ENCODE assay signal across 9 cellular contexts in the genomic region with DNA sequence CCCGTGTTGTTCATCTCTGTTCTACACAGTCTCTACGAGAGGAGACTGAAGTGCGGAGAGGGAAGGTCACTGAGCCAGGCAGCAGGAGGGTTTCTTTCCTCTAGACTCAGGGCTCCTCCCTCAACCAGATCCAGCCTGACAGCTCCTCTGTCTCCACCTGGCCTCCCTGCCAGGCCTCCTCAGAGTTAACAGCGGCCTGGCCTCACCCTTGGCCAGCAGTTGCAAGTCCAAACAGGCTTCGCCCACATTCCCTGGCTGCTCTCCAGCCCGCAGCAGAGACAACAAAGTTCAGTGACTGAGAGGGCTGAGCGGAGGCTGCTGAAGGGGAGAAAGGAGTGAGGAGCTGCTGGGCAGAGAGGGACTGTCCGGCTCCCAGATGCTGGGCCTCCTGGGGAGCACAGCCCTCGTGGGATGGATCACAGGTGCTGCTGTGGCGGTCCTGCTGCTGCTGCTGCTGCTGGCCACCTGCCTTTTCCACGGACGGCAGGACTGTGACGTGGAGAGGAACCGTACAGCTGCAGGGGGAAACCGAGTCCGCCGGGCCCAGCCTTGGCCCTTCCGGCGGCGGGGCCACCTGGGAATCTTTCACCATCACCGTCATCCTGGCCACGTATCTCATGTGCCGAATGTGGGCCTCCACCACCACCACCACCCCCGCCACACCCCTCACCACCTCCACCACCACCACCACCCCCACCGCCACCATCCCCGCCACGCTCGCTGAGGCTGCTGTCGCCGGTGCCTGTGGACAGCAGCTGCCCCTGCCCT. TPM values are rescaled to one million over a fixed set of nuclear protein-coding genes. Genes with fewer than 3 reads are reported as not detected.
DNase-seq lines count a peak whose midpoint lies in the region; ATAC-seq and TF ChIP-seq lines count a peak whose summit lies in the region.
"Had no signal": no experiment of that assay in that cellular context is flagged by ENCODE, and none has a peak within 500 bp of the region (broad histone marks: within the 10 kb centered on the region; RNA-seq: fewer than 3 reads in every experiment).

A gene (plus strand): TSS at position 291 of the 768 bp plus-strand sequence. CDS start 86 bp downstream, at position 377.

- peak within 1 kb of the TSS; percentile 88 for H3K27ac ChIP-seq in duodenal mucosa (ENCODE audit: low read depth, low read length)

- DNase-seq in COR-L47 (lab: John Stamatoyannopoulos, UW) (peak; percentile 81), NCI-H460 (ENCODE audit: extremely low read depth, low read depth) (peak; percentile 87), mesothelial cell of epicardium (ENCODE audit: low spot score in 2 of 2, unreplicated experiment in 2 of 2) (peak in 1 of 2 experiments; percentile 65)
- no peak for DNase-seq in stimulated activated naive B cell treated with anti-CD40 and anti-IgM and Interleukin-4, amounts not matched to agents 10 μg/mL and 1 μg/mL and 100 μg/mL, for 72 hours
- DNase-seq in activated CD8-positive, alpha-beta memory T cell treated with anti-CD3 and anti-CD28 coated beads, Interleukin-2, amount 50 U/mL, for 4 hours, result no peak

- ATAC-seq in activated T-helper 17 cell treated with anti-CD3 and anti-CD28 coated beads, Interleukin-2, amount 50 U/mL, for 72 hours (replicated peaks), result no peak
- ATAC-seq in stimulated activated naive B cell treated with anti-CD40 and anti-IgM and Interleukin-4, amounts not matched to agents 10 μg/mL and 1 μg/mL and 100 μg/mL, for 72 hours (replicated peaks), result no peak
- no peak for ATAC-seq in GM19467 (IDR thresholded peaks at IDR 0.05; ENCODE audit: unreplicated experiment)

- peak within 1 kb of the TSS; percentile 96 for H3K27ac Mint-ChIP-seq in mesothelial cell of epicardium
- H3K27ac Mint-ChIP-seq in activated T-helper 17 cell treated with anti-CD3 and anti-CD28 coated beads, Interleukin-2, amount 50 U/mL, for 72 hours, result no peak within 1 kb of the TSS
- H3K27ac Mint-ChIP-seq in stimulated activated naive B cell treated with anti-CD40 and anti-IgM and Interleukin-4, amounts not matched to agents 10 μg/mL and 1 μg/mL and 100 μg/mL, for 72 hours, result no peak within 1 kb of the TSS
- H3K27ac Mint-ChIP-seq: dendritic cell treated with granulocyte-macrophage colony-stimulating factor and Interleukin-4, amounts not matched to agents 40 ng/mL and 50 ng/mL, for 4 days had no signal

- peaks cover 64 to 65% of the 10 kb centered on the region in 2 donors for H3K4me1 ChIP-seq in duodenal mucosa (ENCODE audit: control insufficient read depth in 1 of 2, insufficient read depth in 2 of 2, low read length in 2 of 2)

- peak within 1 kb of the TSS; percentile 10 to 33 for H3K9ac ChIP-seq in duodenal mucosa (ENCODE audit: low read depth in 1 of 2, low read length in 2 of 2)

- peaks cover 62% of the 10 kb centered on the region for H3K4me1 Mint-ChIP-seq in mesothelial cell of epicardium
- H3K4me1 Mint-ChIP-seq in activated T-helper 17 cell treated with anti-CD3 and anti-CD28 coated beads, Interleukin-2, amount 50 U/mL, for 72 hours, result peaks cover 27% of the 10 kb centered on the region
- H3K4me1 Mint-ChIP-seq in stimulated activated naive B cell treated with anti-CD40 and anti-IgM and Interleukin-4, amounts not matched to agents 10 μg/mL and 1 μg/mL and 100 μg/mL, for 72 hours, result peaks cover 10 to 19% of the 10 kb centered on the region in 2 donors

- H3K4me3 ChIP-seq in duodenal mucosa (ENCODE audit: low read depth in 1 of 2, low read length in 2 of 2), result peak within 1 kb of the TSS; percentile 43 to 55

- no peak within 1 kb of the TSS for H3K4me3 Mint-ChIP-seq in mesothelial cell of epicardium
- no peak within 1 kb of the TSS for H3K4me3 Mint-ChIP-seq in activated T-helper 17 cell treated with anti-CD3 and anti-CD28 coated beads, Interleukin-2, amount 50 U/mL, for 72 hours
- no peak within 1 kb of the TSS for H3K4me3 Mint-ChIP-seq in stimulated activated naive B cell treated with anti-CD40 and anti-IgM and Interleukin-4, amounts not matched to agents 10 μg/mL and 1 μg/mL and 100 μg/mL, for 72 hours
- H3K4me3 Mint-ChIP-seq: dendritic cell treated with granulocyte-macrophage colony-stimulating factor and Interleukin-4, amounts not matched to agents 40 ng/mL and 50 ng/mL, for 4 days had no signal

- H3K36me3 Mint-ChIP-seq in mesothelial cell of epicardium, result no peaks in the 10 kb centered on the region
- no peaks in the 10 kb centered on the region for H3K36me3 Mint-ChIP-seq in activated T-helper 17 cell treated with anti-CD3 and anti-CD28 coated beads, Interleukin-2, amount 50 U/mL, for 72 hours (ENCODE audit: low read depth)
- H3K36me3 Mint-ChIP-seq in stimulated activated naive B cell treated with anti-CD40 and anti-IgM and Interleukin-4, amounts not matched to agents 10 μg/mL and 1 μg/mL and 100 μg/mL, for 72 hours, result no peaks in the 10 kb centered on the region

- H3K27me3 ChIP-seq in duodenal mucosa (ENCODE audit: control insufficient read depth in 1 of 2, insufficient read depth in 2 of 2, low read length in 2 of 2), result no peaks in the 10 kb centered on the region

- no peak for TF ChIP-seq CTCF in mesothelial cell of epicardium (IDR thresholded peaks at IDR 0.05; ENCODE audit: unreplicated experiment)

- no peaks in the 10 kb centered on the region for H3K9me3 ChIP-seq in duodenal mucosa (ENCODE audit: control insufficient read depth in 1 of 2, low read length in 2 of 2)

- peaks cover 12% of the 10 kb centered on the region for H3K27me3 Mint-ChIP-seq in mesothelial cell of epicardium (ENCODE audit: low read depth)
- no peaks in the 10 kb centered on the region for H3K27me3 Mint-ChIP-seq in activated T-helper 17 cell treated with anti-CD3 and anti-CD28 coated beads, Interleukin-2, amount 50 U/mL, for 72 hours
- peaks cover 33 to 47% of the 10 kb centered on the region in 2 donors for H3K27me3 Mint-ChIP-seq in stimulated activated naive B cell treated with anti-CD40 and anti-IgM and Interleukin-4, amounts not matched to agents 10 μg/mL and 1 μg/mL and 100 μg/mL, for 72 hours

- H3K36me3 ChIP-seq in duodenal mucosa (ENCODE audit: control insufficient read depth in 1 of 2, insufficient read depth in 2 of 2, low read length in 2 of 2), result no peaks in the 10 kb centered on the region

- H3K9me3 Mint-ChIP-seq in mesothelial cell of epicardium, result no peaks in the 10 kb centered on the region
- H3K9me3 Mint-ChIP-seq in activated T-helper 17 cell treated with anti-CD3 and anti-CD28 coated beads, Interleukin-2, amount 50 U/mL, for 72 hours, result no peaks in the 10 kb centered on the region
- H3K9me3 Mint-ChIP-seq in stimulated activated naive B cell treated with anti-CD40 and anti-IgM and Interleukin-4, amounts not matched to agents 10 μg/mL and 1 μg/mL and 100 μg/mL, for 72 hours, result no peaks in the 10 kb centered on the region
- H3K9me3 Mint-ChIP-seq: dendritic cell treated with granulocyte-macrophage colony-stimulating factor and Interleukin-4, amounts not matched to agents 40 ng/mL and 50 ng/mL, for 4 days had no signal

RNA-seq across cellular contexts. Expression of the gene that starts here (rescaled TPM):
- 1.4 and 3.2 TPM in 2 replicates for total RNA-seq in NCI-H460 (2014; rRNA removed; shearing (Covaris generic))
- 0.24 and 1.3 TPM in 2 replicates for polyA plus RNA-seq in NCI-H460 (2014; cell fraction: nucleus; rRNA removed)
- total RNA-seq in mesothelial cell of epicardium, result 0.72 to 1.2 TPM (median 1.0 TPM) in 3 replicates
- not detected for total RNA-seq in activated T-helper 17 cell treated with anti-CD3 and anti-CD28 coated beads, Interleukin-2, amount 50 U/mL, for 72 hours

Comparison
In these comparisons a context has a peak if more than half of its experiments do, and no peak if none do; other contexts are left out.
1. DNase-seq: peak in COR-L47 (single experiment) and NCI-H460 (single experiment); none in stimulated activated naive B cell treated with anti-CD40 and anti-IgM and Interleukin-4, amounts not matched to agents 10 μg/mL and 1 μg/mL and 100 μg/mL, for 72 hours (single experiment) and activated CD8-positive, alpha-beta memory T cell treated with anti-CD3 and anti-CD28 coated beads, Interleukin-2, amount 50 U/mL, for 4 hours (single experiment).